ENCODE assay signal across 7 cellular contexts in the genomic region with DNA sequence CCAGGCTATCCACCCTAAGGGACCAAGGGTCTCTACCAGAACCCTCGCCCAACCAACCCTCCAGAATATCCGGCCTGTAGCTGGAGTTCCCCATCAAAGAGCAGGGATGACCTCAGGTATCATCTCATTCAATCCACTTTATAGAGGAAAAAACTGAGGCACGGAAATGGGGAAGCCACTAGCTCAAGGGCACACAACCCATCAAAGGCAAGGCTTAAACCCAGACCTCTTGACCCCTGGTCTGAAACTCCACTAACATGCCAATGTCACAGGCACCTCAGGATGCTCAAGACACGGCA. TPM values are rescaled to one million over a fixed set of nuclear protein-coding genes. Genes with fewer than 3 reads are reported as not detected.
DNase-seq lines count a peak whose midpoint lies in the region; ATAC-seq and TF ChIP-seq lines count a peak whose summit lies in the region.

No MANE protein-coding gene starts in this region.

- peak in 1 of 2 donors; percentile 52 for DNase-seq in activated naive CD4-positive, alpha-beta T cell treated with anti-CD3 and anti-CD28 coated beads, Interleukin-2, amount 50 U/mL, for 72 hours (ENCODE audit: low spot score in 2 of 2)
- no peak for DNase-seq in immature natural killer cell
- DNase-seq in stomach, result no peak
- DNase-seq in NCI-H446 treated with DMSO at 0.1 percent for 48 hours (lab: John Stamatoyannopoulos, UW), result no peak
- DNase-seq in SIG-M5 treated with dmso at 0.1 percent for 504 hours (lab: John Stamatoyannopoulos, UW; ENCODE audit: unreplicated experiment), result no peak

- H3K27ac Mint-ChIP-seq in activated naive CD4-positive, alpha-beta T cell treated with anti-CD3 and anti-CD28 coated beads, Interleukin-2, amount 50 U/mL, for 72 hours, result peak overlapping the region; percentile 65 to 84
- H3K27ac Mint-ChIP-seq in immature natural killer cell, result peak overlapping the region; percentile 73 to 91 (median 79)

- TF ChIP-seq CTCF in stomach (IDR thresholded peaks at IDR 0.05), result no peak

- 4 to 15% (median 9%) methylated on average over 4 of the region's 4 CpGs for WGBS in stomach, 5 donors

- peak overlapping the region; percentile 88 to 90 (median 89) for H3K4me3 Mint-ChIP-seq in immature natural killer cell

- H3K27me3 ChIP-seq in HUES6 (ENCODE audit: control insufficient read depth, insufficient read depth, low read length) (no peaks in the 10 kb centered on the region), stomach (no peaks in the 10 kb centered on the region)

- H3K9ac ChIP-seq in HUES6 (ENCODE audit: low read length), result peak overlapping the region; percentile 41

- intact Hi-C loops in stomach (cut with DNase I; ENCODE audit: low total_unique reads), result loop anchor here (10.0 kb wide), 1 partner anchor 46 kb away; no protein-coding TSS in a partner anchor

- peaks cover 16 to 29% of the 10 kb centered on the region in 2 donors for H3K36me3 Mint-ChIP-seq in activated naive CD4-positive, alpha-beta T cell treated with anti-CD3 and anti-CD28 coated beads, Interleukin-2, amount 50 U/mL, for 72 hours
- peaks cover 0 to 14% (median 0%) of the 10 kb centered on the region in 3 donors for H3K36me3 Mint-ChIP-seq in immature natural killer cell

- ATAC-seq in activated naive CD4-positive, alpha-beta T cell treated with anti-CD3 and anti-CD28 coated beads, Interleukin-2, amount 50 U/mL, for 72 hours, result no peak
- no peak for ATAC-seq in GM19395 (IDR thresholded peaks at IDR 0.05; ENCODE audit: unreplicated experiment)

- no peaks in the 10 kb centered on the region for H3K9me3 Mint-ChIP-seq in activated naive CD4-positive, alpha-beta T cell treated with anti-CD3 and anti-CD28 coated beads, Interleukin-2, amount 50 U/mL, for 72 hours
- no peaks in the 10 kb centered on the region for H3K9me3 Mint-ChIP-seq in immature natural killer cell

- no peak for TF ChIP-seq EP300 in stomach (IDR thresholded peaks at IDR 0.05)

- peaks cover 50 to 54% of the 10 kb centered on the region in 2 donors for H3K4me1 Mint-ChIP-seq in immature natural killer cell

- H3K4me1 ChIP-seq in HUES6 (ENCODE audit: control insufficient read depth, insufficient read depth, low read length) (peaks cover 23% of the 10 kb centered on the region; the same call in 1 of the 2 replicates), stomach (peaks cover 33 to 64% (median 44%) of the 10 kb centered on the region in 4 donors)

- peaks cover 3 to 10% (median 4%) of the 10 kb centered on the region in 3 donors for H3K27me3 Mint-ChIP-seq in immature natural killer cell (ENCODE audit: low read depth in 3 of 3)

- H3K9me3 ChIP-seq in HUES6 (ENCODE audit: control insufficient read depth, insufficient read depth, low read depth, low read length) (no peaks in the 10 kb centered on the region), stomach (no peaks in the 10 kb centered on the region)

- H3K27ac ChIP-seq in HUES6 (ENCODE audit: low read depth, low read length) (no peak overlapping the region), stomach (peak overlapping the region; percentile 66 to 97 (median 84))

- H3K36me3 ChIP-seq in HUES6 (ENCODE audit: control insufficient read depth, insufficient read depth, low read length) (peaks cover 11% of the 10 kb centered on the region), stomach (peaks cover 12 to 32% (median 29%) of the 10 kb centered on the region in 4 donors)

- H3K4me3 ChIP-seq in HUES6 (ENCODE audit: low read depth, low read length) (peak overlapping the region; percentile 64), stomach (peak overlapping the region; percentile 86 to 98 (median 94))

- TF ChIP-seq POLR2A in stomach (IDR thresholded peaks at IDR 0.05), result no peak

RNA-seq across cellular contexts. Expression of gene TBC1D10B, which starts 1.6 kb away (rescaled TPM):
- 10 to 100 TPM; 52.5 to 69.5 TPM for total RNA-seq in activated naive CD4-positive, alpha-beta T cell treated with anti-CD3 and anti-CD28 coated beads, Interleukin-2, amount 50 U/mL, for 72 hours
- polyA plus RNA-seq in immature natural killer cell (10 to 100 TPM in 2 of 3 donors, 1 to 10 TPM in 1; 9.5 to 18.5 (median 10.1) TPM), stomach (10 to 100 TPM; 20.5 to 25.0 (median 22.0) TPM)
- total RNA-seq in stomach, result 10 to 100 TPM; 25.1 to 89.2 (median 33.2) TPM

RNA-seq across cellular contexts. Expression of gene MYL11, which starts 5.9 kb away (rescaled TPM):
- 1 to 10 TPM in 1 of 2 donors, under 1 TPM in 1; 0.97 to 1.2 TPM for total RNA-seq in activated naive CD4-positive, alpha-beta T cell treated with anti-CD3 and anti-CD28 coated beads, Interleukin-2, amount 50 U/mL, for 72 hours
- 10 to 100 TPM; 10.9 to 22.2 (median 18.7) TPM for polyA plus RNA-seq in immature natural killer cell
- total RNA-seq in stomach, result not detected
- polyA plus RNA-seq in stomach, result 1 to 10 TPM in 2 of 3 donors, not detected in 1; 1.6 to 4.7 TPM

RNA-seq across cellular contexts. Expression of gene SEPTIN1, which starts 13.6 kb away (rescaled TPM):
- 100 to 1,000 TPM; 161 to 208 TPM for total RNA-seq in activated naive CD4-positive, alpha-beta T cell treated with anti-CD3 and anti-CD28 coated beads, Interleukin-2, amount 50 U/mL, for 72 hours
- polyA plus RNA-seq in immature natural killer cell, result 100 to 1,000 TPM; 155 to 213 (median 161) TPM
- total RNA-seq in stomach, result 1 to 10 TPM in 3 of 5 donors, under 1 TPM in 1, not detected in 1; 0.72 to 6.2 (median 3.9) TPM
- polyA plus RNA-seq in stomach, result 10 to 100 TPM in 1 of 3 donors, 1 to 10 TPM in 2; 5.2 to 10.5 (median 7.0) TPM

RNA-seq across cellular contexts. Expression of gene CD2BP2, which starts 13.6 kb away (rescaled TPM):
- 10 to 100 TPM; 57.3 to 64.4 TPM for total RNA-seq in activated naive CD4-positive, alpha-beta T cell treated with anti-CD3 and anti-CD28 coated beads, Interleukin-2, amount 50 U/mL, for 72 hours
- polyA plus RNA-seq in immature natural killer cell, result 10 to 100 TPM; 39.9 to 54.3 (median 42.9) TPM
- total RNA-seq in stomach, result 10 to 100 TPM in 4 of 5 donors, 1 to 10 TPM in 1; 8.8 to 30.8 (median 18.3) TPM
- 10 to 100 TPM; 37.1 to 45.2 (median 41.4) TPM for polyA plus RNA-seq in stomach

RNA-seq across cellular contexts. Expression of gene ZNF48, which starts 26.5 kb away (rescaled TPM):
- total RNA-seq in activated naive CD4-positive, alpha-beta T cell treated with anti-CD3 and anti-CD28 coated beads, Interleukin-2, amount 50 U/mL, for 72 hours, result 10 to 100 TPM in 1 of 2 donors, 1 to 10 TPM in 1; 7.6 to 10.9 TPM
- polyA plus RNA-seq in immature natural killer cell, result 1 to 10 TPM; 4.2 to 9.3 (median 5.7) TPM
- 10 to 100 TPM in 1 of 5 donors, 1 to 10 TPM in 4; 4.0 to 33.6 (median 5.4) TPM for total RNA-seq in stomach
- polyA plus RNA-seq in stomach, result 1 to 10 TPM; 3.9 to 5.5 (median 4.6) TPM

Comparison
In these comparisons a context has a peak if more than half of its experiments do, and no peak if none do; other contexts are left out.
1. RNA of gene SEPTIN1, which starts 13.6 kb away (total RNA-seq): 161 to 208 TPM in activated naive CD4-positive, alpha-beta T cell treated with anti-CD3 and anti-CD28 coated beads, Interleukin-2, amount 50 U/mL, for 72 hours; 0.72 to 6.2 TPM in stomach; every median in the first group is over 10 times any median in the second.